Comparison of ENCODE assay signal across 18 cellular contexts in genomic region chr9:15250013-15250412, GRCh38. TPM values are rescaled to one million over a fixed set of nuclear protein-coding genes. Genes with fewer than 3 reads are reported as not detected.
DNase-seq lines count a peak whose midpoint lies in the region; ATAC-seq, FAIRE-seq and TF ChIP-seq lines count a peak whose summit lies in the region.
"Had no signal": no experiment of that assay in that cellular context is flagged by ENCODE, and none has a peak within 500 bp of the region (broad histone marks: within the 10 kb centered on the region; RNA-seq: fewer than 3 reads in every experiment).

No MANE protein-coding gene starts in this region.

- DNase-seq in G401 (ENCODE audit: low spot score) = peak; percentile 89
- peak; percentile 19 for DNase-seq in NCI-H2227 treated with DMSO at 0.1 percent for 48 hours (lab: John Stamatoyannopoulos, UW)
- DNase-seq in fibroblast of peridontal ligament (ENCODE audit: extremely low read depth) = peak; percentile 30
- peak; percentile 27 for DNase-seq in retina
- DNase-seq in naive thymus-derived CD4-positive, alpha-beta T cell = no peak
- DNase-seq in pancreas = no peak
- DNase-seq: hippocampal formation, NCI-H446, PC-3, upper lobe of right lung had no signal

- no peak for TF ChIP-seq CTCF in pancreas (IDR thresholded peaks at IDR 0.05)

- H3K27ac Mint-ChIP-seq in naive thymus-derived CD4-positive, alpha-beta T cell = peak overlapping the region in 1 of 9 donors; percentile 28

- H3K27ac ChIP-seq in naive thymus-derived CD4-positive, alpha-beta T cell (ENCODE audit: low read depth, low read length) = no peak overlapping the region
- no peak overlapping the region for H3K27ac ChIP-seq in pancreas
- H3K27ac ChIP-seq: BLaER1 treated with 17β-estradiol and CSF1 and Interleukin-3, amounts not matched to agents 10 nM and 100 nM; cardiac muscle cell; epithelial cell of prostate; parathyroid adenoma; upper lobe of right lung; VCaP had no signal

- peaks cover 29 to 84% (median 69%) of the 10 kb centered on the region in 7 donors for H3K4me1 Mint-ChIP-seq in naive thymus-derived CD4-positive, alpha-beta T cell

- H3K4me3 Mint-ChIP-seq in naive thymus-derived CD4-positive, alpha-beta T cell = peak overlapping the region in 1 of 10 donors; percentile 31

- no peaks in the 10 kb centered on the region for H3K27me3 Mint-ChIP-seq in naive thymus-derived CD4-positive, alpha-beta T cell

- in situ Hi-C loops in G401 (cut with HindIII; ENCODE audit: low sequenced_read_pairs) = no loop called here

- H3K9me3 ChIP-seq in naive thymus-derived CD4-positive, alpha-beta T cell (ENCODE audit: control insufficient read depth in 2 of 3, low read length in 3 of 3) = no peaks in the 10 kb centered on the region
- H3K9me3 ChIP-seq in pancreas = no peaks in the 10 kb centered on the region
- H3K9me3 ChIP-seq: BLaER1 treated with 17β-estradiol and CSF1 and Interleukin-3, amounts not matched to agents 10 nM and 100 nM; upper lobe of right lung had no signal

- no peaks in the 10 kb centered on the region for H3K27me3 ChIP-seq in naive thymus-derived CD4-positive, alpha-beta T cell (ENCODE audit: control insufficient read depth in 2 of 2, insufficient read depth in 2 of 2, low read length in 2 of 2)
- no peaks in the 10 kb centered on the region for H3K27me3 ChIP-seq in pancreas
- H3K27me3 ChIP-seq: BLaER1 treated with 17β-estradiol and CSF1 and Interleukin-3, amounts not matched to agents 10 nM and 100 nM; cardiac muscle cell; upper lobe of right lung had no signal

- POLR2A ChIA-PET in naive thymus-derived CD4-positive, alpha-beta T cell (lab: Charles Lee) = no interaction called here

- peaks cover 5 to 8% of the 10 kb centered on the region in 2 donors for H3K4me1 ChIP-seq in naive thymus-derived CD4-positive, alpha-beta T cell (ENCODE audit: control insufficient read depth in 2 of 2, insufficient read depth in 2 of 2, low read length in 2 of 2)
- H3K4me1 ChIP-seq in pancreas = no peaks in the 10 kb centered on the region
- H3K4me1 ChIP-seq: parathyroid adenoma, upper lobe of right lung had no signal

- peaks cover 4 to 46% (median 25%) of the 10 kb centered on the region in 5 donors for H3K36me3 Mint-ChIP-seq in naive thymus-derived CD4-positive, alpha-beta T cell

- H3K4me3 ChIP-seq in naive thymus-derived CD4-positive, alpha-beta T cell (ENCODE audit: low read length) = no peak overlapping the region
- no peak overlapping the region for H3K4me3 ChIP-seq in pancreas
- H3K4me3 ChIP-seq: BLaER1 treated with 17β-estradiol and CSF1 and Interleukin-3, amounts not matched to agents 10 nM and 100 nM; cardiac muscle cell; lung; upper lobe of right lung had no signal

- H3K9me3 Mint-ChIP-seq in naive thymus-derived CD4-positive, alpha-beta T cell = peaks cover 0 to 2% (median 0%) of the 10 kb centered on the region in 11 donors

- ATAC-seq in HG02970 (IDR thresholded peaks at IDR 0.05; ENCODE audit: low FRiP score, unreplicated experiment) (no peak), HG03439 (IDR thresholded peaks at IDR 0.05; ENCODE audit: unreplicated experiment) (no peak), pancreas (no peak)
- no peak for ATAC-seq in naive thymus-derived CD4-positive, alpha-beta T cell
- ATAC-seq: PC-3, upper lobe of right lung had no signal

- CTCF ChIA-PET in naive thymus-derived CD4-positive, alpha-beta T cell (lab: Charles Lee) = interaction anchor here (0.7 kb wide), 1 partner anchor 115 kb away, joined by 3 read pairs; no protein-coding TSS in a partner anchor

- 78% methylated on average over 3 of the region's 3 CpGs for WGBS in pancreas, 2 donors

- intact Hi-C loops in naive thymus-derived CD4-positive, alpha-beta T cell (cut with micrococcal nuclease) = no loop called here
- intact Hi-C loops in pancreas (cut with DNase I) = no loop called here

- no peak for FAIRE-seq in pancreas (lab: Jason Lieb, UNC)

- no peaks in the 10 kb centered on the region for H3K36me3 ChIP-seq in naive thymus-derived CD4-positive, alpha-beta T cell (ENCODE audit: control insufficient read depth in 2 of 3, insufficient read depth in 3 of 3, low read length in 3 of 3)
- H3K36me3 ChIP-seq in pancreas = no peaks in the 10 kb centered on the region
- H3K36me3 ChIP-seq: BLaER1 treated with 17β-estradiol and CSF1 and Interleukin-3, amounts not matched to agents 10 nM and 100 nM; cardiac muscle cell; upper lobe of right lung had no signal

RNA-seq across cellular contexts. Expression of gene TTC39B, which starts 57.0 kb away (rescaled TPM):
- 2.3 and 2.6 TPM in 2 replicates for total RNA-seq in G401 (2014; rRNA removed; shearing (Covaris generic))
- total RNA-seq in naive thymus-derived CD4-positive, alpha-beta T cell = 10 to 100 TPM; 29.1 to 49.3 (median 42.8) TPM
- polyA plus RNA-seq in naive thymus-derived CD4-positive, alpha-beta T cell = 10 to 100 TPM; 10.0 to 14.9 TPM
- 10 to 100 TPM in 2 of 6 donors, 1 to 10 TPM in 4; 3.7 to 12.1 (median 6.1) TPM for total RNA-seq in pancreas
- 1 to 10 TPM; 1.5 to 2.2 TPM for polyA plus RNA-seq in pancreas

Comparison
In these comparisons a context has a peak if more than half of its experiments do, and no peak if none do; other contexts are left out.
1. DNase-seq: peak in G401 (single experiment), NCI-H2227 treated with DMSO at 0.1 percent for 48 hours (single experiment), fibroblast of peridontal ligament (single experiment) and retina (single experiment); none in naive thymus-derived CD4-positive, alpha-beta T cell (0 of 9) and pancreas (0 of 6).